Comparison of ENCODE assay signal across 18 cellular contexts in genomic region chr5:79183011-79183410, GRCh38.
DNase-seq lines count a peak whose midpoint lies in the region; ATAC-seq, FAIRE-seq and TF ChIP-seq lines count a peak whose summit lies in the region.
"Had no signal": no experiment of that assay in that cellular context is flagged by ENCODE, and none has a peak within 500 bp of the region (broad histone marks: within the 10 kb centered on the region; RNA-seq: fewer than 3 reads in every experiment).

No MANE protein-coding gene starts in this region.

- peaks cover 0 to 7% of the 10 kb centered on the region in 2 donors for H3K27me3 Mint-ChIP-seq in stimulated activated naive B cell treated with anti-CD40 and anti-IgM and Interleukin-4, amounts not matched to agents 10 μg/mL and 1 μg/mL and 100 μg/mL, for 72 hours
- H3K27me3 Mint-ChIP-seq: CD8-positive, alpha-beta memory T cell had no signal

- H3K4me1 Mint-ChIP-seq in stimulated activated naive B cell treated with anti-CD40 and anti-IgM and Interleukin-4, amounts not matched to agents 10 μg/mL and 1 μg/mL and 100 μg/mL, for 72 hours: no peaks in the 10 kb centered on the region
- H3K4me1 Mint-ChIP-seq: CD8-positive, alpha-beta memory T cell had no signal

- peak overlapping the region; percentile 14 for H3K27ac Mint-ChIP-seq in stimulated activated naive B cell treated with anti-CD40 and anti-IgM and Interleukin-4, amounts not matched to agents 10 μg/mL and 1 μg/mL and 100 μg/mL, for 72 hours
- H3K27ac Mint-ChIP-seq: CD8-positive, alpha-beta memory T cell had no signal

- POLR2A ChIA-PET in RWPE1 (lab: Yijun Ruan, JAX; ENCODE audit: low non-redundant PET): no interaction called here

- CTCF ChIA-PET in RWPE1 (lab: Yijun Ruan, JAX): interaction anchor here (0.6 to 1.0 kb wide), 2 partner anchors 22 to 50 kb away, joined by 3 to 6 read pairs; no protein-coding TSS in a partner anchor

- intact Hi-C loops in head of caudate nucleus (cut with DNase I): no loop called here

- no peaks in the 10 kb centered on the region for H3K9me3 Mint-ChIP-seq in stimulated activated naive B cell treated with anti-CD40 and anti-IgM and Interleukin-4, amounts not matched to agents 10 μg/mL and 1 μg/mL and 100 μg/mL, for 72 hours
- H3K9me3 Mint-ChIP-seq: CD8-positive, alpha-beta memory T cell had no signal

- TF ChIP-seq CTCF in D721Med (IDR thresholded peaks at IDR 0.05; ENCODE audit: insufficient read depth, missing control alignments) (no peak), RWPE1 (conservative IDR thresholded peaks at IDR 0.05; ENCODE audit: low read depth) (no peak)

- H3K4me3 Mint-ChIP-seq in stimulated activated naive B cell treated with anti-CD40 and anti-IgM and Interleukin-4, amounts not matched to agents 10 μg/mL and 1 μg/mL and 100 μg/mL, for 72 hours: no peak overlapping the region
- H3K4me3 Mint-ChIP-seq: CD8-positive, alpha-beta memory T cell had no signal

- no peak for DNase-seq in D721Med (ENCODE audit: insufficient read length, low spot score)
- peak; percentile 56 for DNase-seq in RWPE1 (ENCODE audit: low spot score)
- peak; percentile 26 for DNase-seq in epithelial cell of prostate (ENCODE audit: low read depth, low spot score)
- no peak for DNase-seq in stimulated activated naive B cell treated with anti-CD40 and anti-IgM and Interleukin-4, amounts not matched to agents 10 μg/mL and 1 μg/mL and 100 μg/mL, for 72 hours
- no peak for DNase-seq in head of caudate nucleus
- DNase-seq: CD8-positive, alpha-beta memory T cell; IMR-90; NCI-H1436 treated with DMSO at 0.1 percent for 48 hours; NCI-H2081; NCI-H82; OCI-M1; RPMI8226; SJCRH30 had no signal

- H3K27ac ChIP-seq in RWPE1 (no peak overlapping the region), epithelial cell of prostate (peak overlapping the region; percentile 71)
- H3K27ac ChIP-seq: BLaER1 treated with 17β-estradiol and CSF1 and Interleukin-3, amounts not matched to agents 10 nM and 100 nM; SJCRH30 had no signal

- ATAC-seq in stimulated activated naive B cell treated with anti-CD40 and anti-IgM and Interleukin-4, amounts not matched to agents 10 μg/mL and 1 μg/mL and 100 μg/mL, for 72 hours (replicated peaks): no peak
- no peak for ATAC-seq in HG03439 (IDR thresholded peaks at IDR 0.05; ENCODE audit: unreplicated experiment)
- no peak for ATAC-seq in HG02759 (IDR thresholded peaks at IDR 0.05; ENCODE audit: unreplicated experiment)

- no peaks in the 10 kb centered on the region for H3K36me3 Mint-ChIP-seq in stimulated activated naive B cell treated with anti-CD40 and anti-IgM and Interleukin-4, amounts not matched to agents 10 μg/mL and 1 μg/mL and 100 μg/mL, for 72 hours
- H3K36me3 Mint-ChIP-seq: CD8-positive, alpha-beta memory T cell had no signal

- peak; percentile 82 for FAIRE-seq in D721Med (lab: Jason Lieb, UNC)
- FAIRE-seq: H54, HTR-8/SVneo had no signal

Comparison
In these comparisons a context has a peak if more than half of its experiments do, and no peak if none do; other contexts are left out.
1. DNase-seq: peak in RWPE1 (single experiment) and epithelial cell of prostate (single experiment); none in D721Med (single experiment), stimulated activated naive B cell treated with anti-CD40 and anti-IgM and Interleukin-4, amounts not matched to agents 10 μg/mL and 1 μg/mL and 100 μg/mL, for 72 hours (single experiment) and head of caudate nucleus (0 of 42).